ENCODE assay signal across 8 cellular contexts in the genomic region with DNA sequence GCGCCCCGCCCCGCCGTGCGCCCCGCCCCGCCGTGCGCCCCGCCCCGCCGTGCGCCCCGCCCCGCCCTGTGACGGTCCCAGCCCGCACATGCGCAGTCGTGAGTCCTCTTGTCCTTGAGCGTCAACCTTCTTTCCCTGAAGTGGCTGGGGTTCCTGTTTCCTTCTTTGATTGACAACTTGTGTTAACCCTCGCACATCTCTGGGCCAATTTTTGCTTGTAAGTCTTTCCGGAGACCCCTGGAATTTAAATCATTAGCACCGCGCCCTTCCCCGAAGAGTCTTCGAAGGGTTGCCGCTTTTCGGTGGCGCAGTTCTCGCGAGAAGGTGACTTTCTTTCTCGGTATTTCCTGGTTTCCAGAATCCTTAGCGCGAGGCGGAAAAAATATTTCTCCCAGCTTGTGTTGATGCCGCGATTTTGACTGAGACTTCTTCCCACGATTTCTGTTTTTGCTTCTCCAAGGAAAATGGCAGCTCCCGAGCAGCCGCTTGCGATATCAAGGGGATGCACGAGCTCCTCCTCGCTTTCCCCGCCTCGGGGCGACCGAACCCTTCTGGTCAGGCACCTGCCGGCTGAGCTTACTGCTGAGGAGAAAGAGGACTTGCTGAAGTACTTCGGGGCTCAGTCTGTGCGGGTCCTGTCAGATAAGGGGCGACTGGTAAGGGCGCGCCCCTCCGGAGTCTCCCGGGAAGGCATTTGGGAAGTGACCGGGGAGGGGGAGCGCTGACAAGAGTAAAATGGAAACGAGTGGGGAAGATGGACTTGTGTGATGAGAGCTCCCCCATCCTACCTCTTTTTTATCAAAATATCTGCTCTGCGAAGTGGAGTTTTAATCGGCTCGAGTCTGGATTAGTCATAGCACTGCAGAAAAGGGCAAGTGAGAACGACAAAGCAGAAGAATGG. TPM values are rescaled to one million over a fixed set of nuclear protein-coding genes. Genes with fewer than 3 reads are reported as not detected.
DNase-seq lines count a peak whose midpoint lies in the region; TF ChIP-seq lines count a peak whose summit lies in the region.

A gene with protein sequence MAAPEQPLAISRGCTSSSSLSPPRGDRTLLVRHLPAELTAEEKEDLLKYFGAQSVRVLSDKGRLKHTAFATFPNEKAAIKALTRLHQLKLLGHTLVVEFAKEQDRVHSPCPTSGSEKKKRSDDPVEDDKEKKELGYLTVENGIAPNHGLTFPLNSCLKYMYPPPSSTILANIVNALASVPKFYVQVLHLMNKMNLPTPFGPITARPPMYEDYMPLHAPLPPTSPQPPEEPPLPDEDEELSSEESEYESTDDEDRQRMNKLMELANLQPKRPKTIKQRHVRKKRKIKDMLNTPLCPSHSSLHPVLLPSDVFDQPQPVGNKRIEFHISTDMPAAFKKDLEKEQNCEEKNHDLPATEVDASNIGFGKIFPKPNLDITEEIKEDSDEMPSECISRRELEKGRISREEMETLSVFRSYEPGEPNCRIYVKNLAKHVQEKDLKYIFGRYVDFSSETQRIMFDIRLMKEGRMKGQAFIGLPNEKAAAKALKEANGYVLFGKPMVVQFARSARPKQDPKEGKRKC (plus strand): TSS at position 93 of the 901 bp plus-strand sequence. CDS start 372 bp downstream, at position 465.

- H3K27ac ChIP-seq in suprapubic skin: peak within 1 kb of the TSS; percentile 98

- peak within 1 kb of the TSS; percentile 98 for H3K27ac Mint-ChIP-seq in activated naive CD4-positive, alpha-beta T cell treated with anti-CD3 and anti-CD28 coated beads, Interleukin-2, amount 10 ng/mL, durations not matched to agents 7 days and 5 days

- peaks cover 28% of the 10 kb centered on the region for H3K4me1 ChIP-seq in suprapubic skin

- H3K27me3 ChIP-seq in suprapubic skin: no peaks in the 10 kb centered on the region

- TF ChIP-seq CTCF in HFF-Myc (IDR thresholded peaks at IDR 0.05; ENCODE audit: low read depth, low read length, missing control alignments) (no peak), suprapubic skin (IDR thresholded peaks at IDR 0.05) (no peak)

- peak within 1 kb of the TSS; percentile 98 for H3K4me3 Mint-ChIP-seq in activated naive CD4-positive, alpha-beta T cell treated with anti-CD3 and anti-CD28 coated beads, Interleukin-2, amount 10 ng/mL, durations not matched to agents 7 days and 5 days

- H3K36me3 ChIP-seq in suprapubic skin: peaks cover 3% of the 10 kb centered on the region

- peaks cover 43% of the 10 kb centered on the region for H3K4me1 Mint-ChIP-seq in activated naive CD4-positive, alpha-beta T cell treated with anti-CD3 and anti-CD28 coated beads, Interleukin-2, amount 10 ng/mL, durations not matched to agents 7 days and 5 days

- H3K9me3 Mint-ChIP-seq in activated naive CD4-positive, alpha-beta T cell treated with anti-CD3 and anti-CD28 coated beads, Interleukin-2, amount 10 ng/mL, durations not matched to agents 7 days and 5 days: no peaks in the 10 kb centered on the region

- no peaks in the 10 kb centered on the region for H3K27me3 Mint-ChIP-seq in activated naive CD4-positive, alpha-beta T cell treated with anti-CD3 and anti-CD28 coated beads, Interleukin-2, amount 10 ng/mL, durations not matched to agents 7 days and 5 days

- CTCF ChIA-PET in activated naive CD4-positive, alpha-beta T cell treated with anti-CD3 and anti-CD28 coated beads, Interleukin-2, amount 10 ng/mL, durations not matched to agents 7 days and 5 days (lab: Charles Lee): interaction anchor here (1.1 to 1.3 kb wide), 2 partner anchors 11 to 54 kb away, joined by 3 read pairs; no protein-coding TSS in a partner anchor

- H3K36me3 Mint-ChIP-seq in activated naive CD4-positive, alpha-beta T cell treated with anti-CD3 and anti-CD28 coated beads, Interleukin-2, amount 10 ng/mL, durations not matched to agents 7 days and 5 days: peaks cover 30% of the 10 kb centered on the region

- DNase-seq in GM03348 (ENCODE audit: low spot score) (peak; percentile 94), HFF-Myc (ENCODE audit: extremely low read depth, low read depth) (peak; percentile 79), NAMALWA (ENCODE audit: low spot score) (peak; percentile 91), SK-N-DZ (ENCODE audit: low spot score) (peak; percentile 88), globus pallidus (ENCODE audit: low spot score) (peak; percentile 88), nucleus accumbens (lab: John Stamatoyannopoulos, UW) (peak; percentile 15 to 95 (median 81)), suprapubic skin (ENCODE audit: low spot score in 2 of 2) (peak; percentile 92 to 93)
- DNase-seq in activated naive CD4-positive, alpha-beta T cell treated with anti-CD3 and anti-CD28 coated beads, Interleukin-2, amount 10 ng/mL, durations not matched to agents 7 days and 5 days: peak; percentile 90

- TF ChIP-seq POLR2A in suprapubic skin (IDR thresholded peaks at IDR 0.05): peak in 1 of 2 donors; percentile 21

- WGBS in suprapubic skin: under 1% methylated on average over 52 of the region's 62 CpGs

- H3K9me3 ChIP-seq in suprapubic skin: no peaks in the 10 kb centered on the region

- peak within 1 kb of the TSS; percentile 94 for H3K4me3 ChIP-seq in HFF-Myc (replicated peaks; ENCODE audit: low read depth, low read length)
- H3K4me3 ChIP-seq in suprapubic skin: peak within 1 kb of the TSS; percentile 64

- no peak for TF ChIP-seq EP300 in suprapubic skin (IDR thresholded peaks at IDR 0.05)

RNA-seq across cellular contexts. Expression of the gene that starts here (rescaled TPM):
- polyA plus RNA-seq in SK-N-DZ (2014; cell fraction: cytosol; rRNA removed): 15.8 and 20.8 TPM in 2 replicates
- polyA plus RNA-seq in SK-N-DZ (2014; cell fraction: nucleus; rRNA removed): 69.8 and 78.1 TPM in 2 replicates
- total RNA-seq in suprapubic skin: 100 to 1,000 TPM in 1 of 4 donors, 10 to 100 TPM in 3; 20.2 to 111 (median 38.1) TPM

Comparison
In these comparisons a context has a peak if more than half of its experiments do, and no peak if none do; other contexts are left out.
1. Peak in every context shown above with its lines: DNase-seq, H3K4me3 ChIP-seq and H3K27ac ChIP-seq.